Comparison of ENCODE assay signal across 21 cellular contexts in the genomic region with DNA sequence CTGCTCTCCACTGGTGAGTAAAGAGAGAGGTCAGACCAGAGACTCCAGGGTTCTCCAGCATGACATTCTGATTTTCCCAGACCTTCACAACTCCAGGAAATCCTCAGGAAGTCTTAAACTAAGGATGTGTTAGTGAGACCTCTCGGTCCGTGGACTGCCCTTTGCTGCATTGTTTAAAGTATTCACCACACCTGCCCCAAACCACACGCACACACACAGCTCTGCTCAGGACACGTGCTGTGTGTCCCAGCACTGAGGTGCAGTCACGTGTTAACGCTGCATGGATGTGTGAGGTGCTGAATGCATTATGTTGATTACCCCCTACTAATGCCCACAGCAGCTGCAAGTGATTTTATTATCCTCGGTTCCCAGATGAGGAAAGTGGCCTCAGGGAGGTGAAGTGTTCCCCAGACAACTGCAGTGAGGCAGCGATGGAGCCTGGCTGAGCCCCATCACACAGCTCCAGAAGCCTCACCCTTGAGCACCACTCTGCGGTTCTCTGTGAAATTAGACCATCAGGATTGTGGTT.
DNase-seq lines count a peak whose midpoint lies in the region; ATAC-seq and TF ChIP-seq lines count a peak whose summit lies in the region.
"Had no signal": no experiment of that assay in that cellular context is flagged by ENCODE, and none has a peak within 500 bp of the region (broad histone marks: within the 10 kb centered on the region; RNA-seq: fewer than 3 reads in every experiment).

No MANE protein-coding gene starts in this region.

- H3K36me3 Mint-ChIP-seq in osteocyte (ENCODE audit: unreplicated experiment), result peaks cover 32% of the 10 kb centered on the region

- H3K27me3 Mint-ChIP-seq in osteocyte (ENCODE audit: unreplicated experiment), result no peaks in the 10 kb centered on the region
- H3K27me3 Mint-ChIP-seq: activated naive CD8-positive, alpha-beta T cell had no signal

- TF ChIP-seq CTCF in osteocyte (IDR thresholded peaks at IDR 0.05) (no peak), lower lobe of right lung (IDR thresholded peaks at IDR 0.05) (no peak)

- H3K27ac ChIP-seq in lower lobe of right lung, result no peak overlapping the region
- H3K27ac ChIP-seq: BLaER1 treated with 17β-estradiol and CSF1 and Interleukin-3, amounts not matched to agents 10 nM and 100 nM; neutrophil; SK-N-MC; suprapubic skin had no signal

- no peaks in the 10 kb centered on the region for H3K4me1 Mint-ChIP-seq in osteocyte (ENCODE audit: unreplicated experiment)

- intact Hi-C loops in left ventricle myocardium superior (cut with micrococcal nuclease) (no loop called here), lower lobe of right lung (cut with DNase I) (no loop called here)

- no peaks in the 10 kb centered on the region for H3K9me3 ChIP-seq in lower lobe of right lung
- H3K9me3 ChIP-seq: BLaER1 treated with 17β-estradiol and CSF1 and Interleukin-3, amounts not matched to agents 10 nM and 100 nM; neutrophil; sigmoid colon; suprapubic skin had no signal

- peak; percentile 32; the same call in 1 of the 3 replicates for ATAC-seq in SK-N-SH treated with all-trans-retinoic acid at 6 μM for 48 hours
- ATAC-seq in left ventricle myocardium superior, result peak; percentile 31
- no peak for ATAC-seq in HG03280 (IDR thresholded peaks at IDR 0.05; ENCODE audit: unreplicated experiment)
- ATAC-seq in lower lobe of right lung, result no peak
- no peak for ATAC-seq in HG02884 (IDR thresholded peaks at IDR 0.05; ENCODE audit: unreplicated experiment)
- ATAC-seq: activated T-cell treated with anti-CD3 and anti-CD28 coated beads, Interleukin-2, amount 50 U/mL, for 4 hours had no signal

- no peaks in the 10 kb centered on the region for H3K27me3 ChIP-seq in lower lobe of right lung (ENCODE audit: low read depth)
- H3K27me3 ChIP-seq: neutrophil, sigmoid colon, suprapubic skin had no signal

- no peaks in the 10 kb centered on the region for H3K4me1 ChIP-seq in lower lobe of right lung

- H3K27ac Mint-ChIP-seq in osteocyte (ENCODE audit: unreplicated experiment), result no peak overlapping the region
- H3K27ac Mint-ChIP-seq: activated naive CD8-positive, alpha-beta T cell had no signal

- DNase-seq in EH (ENCODE audit: low read depth) (peak; percentile 34), left ventricle myocardium superior (no peak), osteocyte (ENCODE audit: extremely low spot score, unreplicated experiment) (peak; percentile 56), lower lobe of right lung (no peak)
- DNase-seq: activated CD4-positive, alpha-beta T cell treated with anti-CD3 and anti-CD28 coated beads, Interleukin-2, amount 50 U/mL, for 4 hours; activated T-cell treated with anti-CD3 and anti-CD28 coated beads, Interleukin-2, amount 50 U/mL, for 4 hours; central memory CD4-positive, alpha-beta T cell; H7; mammary epithelial cell; NCI-H510A treated with DMSO at 0.1 percent for 48 hours; sigmoid colon; stimulated activated CD4-positive, alpha-beta T cell treated with anti-CD3 and anti-CD28 coated beads, Interleukin-4, amount 100 ng/mL, for 24 hours; stimulated activated CD8-positive, alpha-beta memory T cell treated with anti-CD3 and anti-CD28 coated beads, Interleukin-4, amount 100 ng/mL, for 48 hours had no signal

- peaks cover 6% of the 10 kb centered on the region for H3K9me3 Mint-ChIP-seq in osteocyte (ENCODE audit: unreplicated experiment)
- H3K9me3 Mint-ChIP-seq: activated T-cell treated with anti-CD3 and anti-CD28 coated beads, Interleukin-2, amount 50 U/mL, for 4 hours had no signal

- H3K4me3 Mint-ChIP-seq in osteocyte (ENCODE audit: unreplicated experiment), result no peak overlapping the region
- H3K4me3 Mint-ChIP-seq: activated naive CD8-positive, alpha-beta T cell; activated T-cell treated with anti-CD3 and anti-CD28 coated beads, Interleukin-2, amount 50 U/mL, for 4 hours had no signal

- H3K36me3 ChIP-seq in lower lobe of right lung, result peaks cover 62% of the 10 kb centered on the region

- no peak overlapping the region for H3K4me3 ChIP-seq in lower lobe of right lung
- H3K4me3 ChIP-seq: BLaER1 treated with 17β-estradiol and CSF1 and Interleukin-3, amounts not matched to agents 10 nM and 100 nM; sigmoid colon; SK-N-MC; suprapubic skin had no signal

TF ChIP-seq in SK-N-SH treated with all-trans-retinoic acid at 6 μM for 48 hours, 23 proteins besides CTCF, POLR2A, EP300 and RAD21:
- TF ChIP-seq ZNF565 (CRISPR knock-in tag; conservative IDR thresholded peaks at IDR 0.05; ENCODE audit: low read depth) (no peak), TCF4 (CRISPR knock-in tag; IDR thresholded peaks at IDR 0.05; ENCODE audit: borderline replicate concordance) (peak; percentile 55; the same call in 1 of the 2 replicates)

Comparison
In these comparisons a context has a peak if more than half of its experiments do, and no peak if none do; other contexts are left out.
1. DNase-seq: peak in EH (single experiment) and osteocyte (single experiment); none in left ventricle myocardium superior (single experiment) and lower lobe of right lung (single experiment).
2. ATAC-seq: peak in SK-N-SH treated with all-trans-retinoic acid at 6 μM for 48 hours (single experiment) and left ventricle myocardium superior (single experiment); none in HG03280 (single experiment), lower lobe of right lung (0 of 2) and HG02884 (single experiment).